ENCODE assay signal across 9 cellular contexts in genomic region chr18:25164211-25164836, GRCh38.
DNase-seq lines count a peak whose midpoint lies in the region; ATAC-seq and TF ChIP-seq lines count a peak whose summit lies in the region.
"Had no signal": no experiment of that assay in that cellular context is flagged by ENCODE, and none has a peak within 500 bp of the region (broad histone marks: within the 10 kb centered on the region; RNA-seq: fewer than 3 reads in every experiment).

No MANE protein-coding gene starts in this region.

- no peaks in the 10 kb centered on the region for H3K36me3 Mint-ChIP-seq in activated T-cell treated with anti-CD3 and anti-CD28 coated beads, Interleukin-2, amount 50 U/mL, for 24 hours (ENCODE audit: low read depth)
- H3K36me3 Mint-ChIP-seq in central memory CD8-positive, alpha-beta T cell (ENCODE audit: insufficient read depth), result peaks cover 1% of the 10 kb centered on the region
- no peaks in the 10 kb centered on the region for H3K36me3 Mint-ChIP-seq in GM23338 (ENCODE audit: low read depth)

- peak overlapping the region; percentile 54 for H3K4me3 Mint-ChIP-seq in activated T-cell treated with anti-CD3 and anti-CD28 coated beads, Interleukin-2, amount 50 U/mL, for 24 hours
- peak overlapping the region; percentile 62 for H3K4me3 Mint-ChIP-seq in central memory CD8-positive, alpha-beta T cell
- no peak overlapping the region for H3K4me3 Mint-ChIP-seq in GM23338

- no peak overlapping the region for H2AFZ ChIP-seq in GM23338

- H3K4me3 ChIP-seq in skeletal muscle satellite cell (ENCODE audit: low read length), result peak overlapping the region; percentile 64
- no peak overlapping the region for H3K4me3 ChIP-seq in GM23338

- H3K27ac Mint-ChIP-seq in activated T-cell treated with anti-CD3 and anti-CD28 coated beads, Interleukin-2, amount 50 U/mL, for 24 hours, result peak overlapping the region; percentile 24
- H3K27ac Mint-ChIP-seq in central memory CD8-positive, alpha-beta T cell (ENCODE audit: low read depth), result peak overlapping the region; percentile 47
- H3K27ac Mint-ChIP-seq in GM23338, result no peak overlapping the region

- no peaks in the 10 kb centered on the region for H3K9me3 ChIP-seq in skeletal muscle satellite cell (replicated peaks; ENCODE audit: low read length)

- H3K36me3 ChIP-seq in skeletal muscle satellite cell (ENCODE audit: insufficient read depth, low read length), result no peaks in the 10 kb centered on the region
- no peaks in the 10 kb centered on the region for H3K36me3 ChIP-seq in GM23338 (ENCODE audit: insufficient read depth)

- H3K27me3 ChIP-seq in skeletal muscle satellite cell (ENCODE audit: control insufficient read depth, insufficient read depth, low read length) (no peaks in the 10 kb centered on the region), GM23338 (ENCODE audit: insufficient read depth) (no peaks in the 10 kb centered on the region)

- no peaks in the 10 kb centered on the region for H3K79me2 ChIP-seq in GM23338 (replicated peaks; ENCODE audit: insufficient read depth)

- H3K27me3 Mint-ChIP-seq in activated T-cell treated with anti-CD3 and anti-CD28 coated beads, Interleukin-2, amount 50 U/mL, for 24 hours, result no peaks in the 10 kb centered on the region
- no peaks in the 10 kb centered on the region for H3K27me3 Mint-ChIP-seq in central memory CD8-positive, alpha-beta T cell
- no peaks in the 10 kb centered on the region for H3K27me3 Mint-ChIP-seq in GM23338 (ENCODE audit: insufficient read depth, low read depth, poor library complexity)

- H3K4me1 Mint-ChIP-seq in activated T-cell treated with anti-CD3 and anti-CD28 coated beads, Interleukin-2, amount 50 U/mL, for 24 hours (ENCODE audit: low read depth), result peaks cover 20% of the 10 kb centered on the region
- H3K4me1 Mint-ChIP-seq in central memory CD8-positive, alpha-beta T cell, result peaks cover 24% of the 10 kb centered on the region
- H3K4me1 Mint-ChIP-seq in GM23338, result peaks cover 14% of the 10 kb centered on the region

- H3K9ac ChIP-seq in skeletal muscle satellite cell (ENCODE audit: low read depth, low read length), result peak overlapping the region; percentile 45

- peaks cover 24% of the 10 kb centered on the region for H3K4me1 ChIP-seq in skeletal muscle satellite cell (ENCODE audit: control insufficient read depth, insufficient read depth, low read length)
- no peaks in the 10 kb centered on the region for H3K4me1 ChIP-seq in GM23338 (ENCODE audit: insufficient read depth)

- H3K9me2 ChIP-seq in GM23338 (ENCODE audit: insufficient read depth), result no peaks in the 10 kb centered on the region; the same call in 1 of the 2 replicates

- no peak for DNase-seq in activated T-cell treated with anti-CD3 and anti-CD28 coated beads, Interleukin-2, amount 50 U/mL, for 24 hours
- no peak for DNase-seq in activated T-cell treated with anti-CD3 and anti-CD28 coated beads for 4 hours
- no peak for DNase-seq in central memory CD8-positive, alpha-beta T cell (ENCODE audit: low spot score in 2 of 2)
- DNase-seq in activated gamma-delta T cell (lab: John Stamatoyannopoulos, UW), result no peak
- DNase-seq in GM23338 (ENCODE audit: low spot score), result no peak
- DNase-seq in EL, result no peak

- no peak overlapping the region for H3K27ac ChIP-seq in GM23338 (ENCODE audit: low read depth)
- H3K27ac ChIP-seq: C4-2B had no signal

- no peaks in the 10 kb centered on the region for H4K20me1 ChIP-seq in GM23338 (replicated peaks; ENCODE audit: insufficient read depth)

- no peaks in the 10 kb centered on the region for H3F3A ChIP-seq in GM23338 (replicated peaks; ENCODE audit: low read depth)

- H3K4me2 ChIP-seq in skeletal muscle satellite cell (ENCODE audit: low read length), result peak overlapping the region; percentile 80
- H3K4me2 ChIP-seq in GM23338, result no peak overlapping the region

- TF ChIP-seq CTCF in GM23338 (conservative IDR thresholded peaks at IDR 0.05; ENCODE audit: low read depth in 2 of 2), result no peak

- no peaks in the 10 kb centered on the region for H3K9me3 Mint-ChIP-seq in activated T-cell treated with anti-CD3 and anti-CD28 coated beads, Interleukin-2, amount 50 U/mL, for 24 hours
- no peaks in the 10 kb centered on the region for H3K9me3 Mint-ChIP-seq in central memory CD8-positive, alpha-beta T cell
- no peaks in the 10 kb centered on the region for H3K9me3 Mint-ChIP-seq in GM23338

- peak; percentile 41 for ATAC-seq in HG03066 (IDR thresholded peaks at IDR 0.05; ENCODE audit: low read depth, unreplicated experiment)
- no peak for ATAC-seq in central memory CD8-positive, alpha-beta T cell (replicated peaks; ENCODE audit: extremely low read depth, poor library complexity, severe bottlenecking)
- ATAC-seq in GM23338, result no peak

TF ChIP-seq in GM23338, 12 proteins besides CTCF, POLR2A, EP300 and RAD21:
- TF ChIP-seq NANOG (IDR thresholded peaks at IDR 0.05; ENCODE audit: borderline replicate concordance), result no peak
- TF ChIP-seq POLR2AphosphoS5 (IDR thresholded peaks at IDR 0.05; ENCODE audit: low read depth), result no peak
- TF ChIP-seq, protein P1, sequence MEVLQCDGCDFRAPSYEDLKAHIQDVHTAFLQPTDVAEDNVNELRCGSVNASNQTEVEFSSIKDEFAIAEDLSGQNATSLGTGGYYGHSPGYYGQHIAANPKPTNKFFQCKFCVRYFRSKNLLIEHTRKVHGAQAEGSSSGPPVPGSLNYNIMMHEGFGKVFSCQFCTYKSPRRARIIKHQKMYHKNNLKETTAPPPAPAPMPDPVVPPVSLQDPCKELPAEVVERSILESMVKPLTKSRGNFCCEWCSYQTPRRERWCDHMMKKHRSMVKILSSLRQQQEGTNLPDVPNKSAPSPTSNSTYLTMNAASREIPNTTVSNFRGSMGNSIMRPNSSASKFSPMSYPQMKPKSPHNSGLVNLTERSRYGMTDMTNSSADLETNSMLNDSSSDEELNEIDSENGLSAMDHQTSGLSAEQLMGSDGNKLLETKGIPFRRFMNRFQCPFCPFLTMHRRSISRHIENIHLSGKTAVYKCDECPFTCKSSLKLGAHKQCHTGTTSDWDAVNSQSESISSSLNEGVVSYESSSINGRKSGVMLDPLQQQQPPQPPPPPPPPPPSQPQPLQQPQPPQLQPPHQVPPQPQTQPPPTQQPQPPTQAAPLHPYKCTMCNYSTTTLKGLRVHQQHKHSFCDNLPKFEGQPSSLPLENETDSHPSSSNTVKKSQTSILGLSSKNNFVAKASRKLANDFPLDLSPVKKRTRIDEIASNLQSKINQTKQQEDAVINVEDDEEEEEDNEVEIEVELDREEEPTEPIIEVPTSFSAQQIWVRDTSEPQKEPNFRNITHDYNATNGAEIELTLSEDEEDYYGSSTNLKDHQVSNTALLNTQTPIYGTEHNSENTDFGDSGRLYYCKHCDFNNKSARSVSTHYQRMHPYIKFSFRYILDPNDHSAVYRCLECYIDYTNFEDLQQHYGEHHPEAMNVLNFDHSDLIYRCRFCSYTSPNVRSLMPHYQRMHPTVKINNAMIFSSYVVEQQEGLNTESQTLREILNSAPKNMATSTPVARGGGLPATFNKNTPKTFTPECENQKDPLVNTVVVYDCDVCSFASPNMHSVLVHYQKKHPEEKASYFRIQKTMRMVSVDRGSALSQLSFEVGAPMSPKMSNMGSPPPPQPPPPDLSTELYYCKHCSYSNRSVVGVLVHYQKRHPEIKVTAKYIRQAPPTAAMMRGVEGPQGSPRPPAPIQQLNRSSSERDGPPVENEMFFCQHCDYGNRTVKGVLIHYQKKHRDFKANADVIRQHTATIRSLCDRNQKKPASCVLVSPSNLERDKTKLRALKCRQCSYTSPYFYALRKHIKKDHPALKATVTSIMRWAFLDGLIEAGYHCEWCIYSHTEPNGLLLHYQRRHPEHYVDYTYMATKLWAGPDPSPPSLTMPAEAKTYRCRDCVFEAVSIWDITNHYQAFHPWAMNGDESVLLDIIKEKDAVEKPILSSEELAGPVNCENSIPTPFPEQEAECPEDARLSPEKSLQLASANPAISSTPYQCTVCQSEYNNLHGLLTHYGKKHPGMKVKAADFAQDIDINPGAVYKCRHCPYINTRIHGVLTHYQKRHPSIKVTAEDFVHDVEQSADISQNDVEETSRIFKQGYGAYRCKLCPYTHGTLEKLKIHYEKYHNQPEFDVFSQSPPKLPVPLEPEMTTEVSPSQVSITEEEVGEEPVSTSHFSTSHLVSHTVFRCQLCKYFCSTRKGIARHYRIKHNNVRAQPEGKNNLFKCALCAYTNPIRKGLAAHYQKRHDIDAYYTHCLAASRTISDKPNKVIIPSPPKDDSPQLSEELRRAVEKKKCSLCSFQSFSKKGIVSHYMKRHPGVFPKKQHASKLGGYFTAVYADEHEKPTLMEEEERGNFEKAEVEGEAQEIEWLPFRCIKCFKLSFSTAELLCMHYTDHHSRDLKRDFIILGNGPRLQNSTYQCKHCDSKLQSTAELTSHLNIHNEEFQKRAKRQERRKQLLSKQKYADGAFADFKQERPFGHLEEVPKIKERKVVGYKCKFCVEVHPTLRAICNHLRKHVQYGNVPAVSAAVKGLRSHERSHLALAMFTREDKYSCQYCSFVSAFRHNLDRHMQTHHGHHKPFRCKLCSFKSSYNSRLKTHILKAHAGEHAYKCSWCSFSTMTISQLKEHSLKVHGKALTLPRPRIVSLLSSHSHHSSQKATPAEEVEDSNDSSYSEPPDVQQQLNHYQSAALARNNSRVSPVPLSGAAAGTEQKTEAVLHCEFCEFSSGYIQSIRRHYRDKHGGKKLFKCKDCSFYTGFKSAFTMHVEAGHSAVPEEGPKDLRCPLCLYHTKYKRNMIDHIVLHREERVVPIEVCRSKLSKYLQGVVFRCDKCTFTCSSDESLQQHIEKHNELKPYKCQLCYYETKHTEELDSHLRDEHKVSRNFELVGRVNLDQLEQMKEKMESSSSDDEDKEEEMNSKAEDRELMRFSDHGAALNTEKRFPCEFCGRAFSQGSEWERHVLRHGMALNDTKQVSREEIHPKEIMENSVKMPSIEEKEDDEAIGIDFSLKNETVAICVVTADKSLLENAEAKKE (CRISPR knock-in tag; IDR thresholded peaks at IDR 0.05), result no peak
- TF ChIP-seq ZNF114 (CRISPR knock-in tag; IDR thresholded peaks at IDR 0.05), result no peak
- TF ChIP-seq EZH2phosphoT487 (IDR thresholded peaks at IDR 0.05; ENCODE audit: unreplicated experiment), result no peak
